Comparison of ENCODE assay signal across 8 cellular contexts in genomic region chr1:224497714-224498573, GRCh38.
DNase-seq lines count a peak whose midpoint lies in the region; ATAC-seq and TF ChIP-seq lines count a peak whose summit lies in the region.

No MANE protein-coding gene starts in this region.

- H3K9me3 ChIP-seq in SK-N-MC (ENCODE audit: low read depth, low read length) (peaks cover 9% of the 10 kb centered on the region; the same call in 1 of the 2 replicates), iPS-18a (ENCODE audit: control insufficient read depth, low read depth, low read length) (peaks cover 2% of the 10 kb centered on the region)

- H3K4me1 ChIP-seq in iPS-18a (ENCODE audit: control insufficient read depth, low read depth, low read length) = peaks cover 44% of the 10 kb centered on the region

- H3K4me3 ChIP-seq in SK-N-MC = peak overlapping the region; percentile 70
- H3K4me3 ChIP-seq in iPS-18a (ENCODE audit: low read length) = peak overlapping the region; percentile 36

- TF ChIP-seq POLR2A in GM19193 (IDR thresholded peaks at IDR 0.05; ENCODE audit: extremely low read depth, insufficient read depth, insufficient read length) = peak; percentile 38

- H3K27ac ChIP-seq in SK-N-MC (peak overlapping the region; percentile 99), iPS-18a (ENCODE audit: low read length) (peak overlapping the region; percentile 90)

- H3K9ac ChIP-seq in SK-N-MC (ENCODE audit: insufficient read length) = peak overlapping the region; percentile 72
- peak overlapping the region; percentile 46 for H3K9ac ChIP-seq in iPS-18a (ENCODE audit: low read length)

- ATAC-seq in HG03280 (IDR thresholded peaks at IDR 0.05; ENCODE audit: unreplicated experiment) = peak; percentile 96

- DNase-seq in Ammon's horn (ENCODE audit: low spot score) = peak; percentile 66
- DNase-seq in SK-N-MC (ENCODE audit: low read depth, low spot score) = no peak
- DNase-seq in amniotic epithelial cell (ENCODE audit: low read depth) = peak; percentile 84
- DNase-seq in stimulated activated CD4-positive, alpha-beta T cell treated with anti-CD3 and anti-CD28 coated beads, Interleukin-15, amount 100 ng/mL, for 48 hours (ENCODE audit: low read depth in 2 of 2) = peak; percentile 64 to 78
- DNase-seq in NCI-H748 (lab: John Stamatoyannopoulos, UW; ENCODE audit: unreplicated experiment) = no peak

- H3K27me3 ChIP-seq in iPS-18a (ENCODE audit: control insufficient read depth, insufficient read depth, low read length) = no peaks in the 10 kb centered on the region

- H3K36me3 ChIP-seq in SK-N-MC (ENCODE audit: insufficient read depth, low read length) (peaks cover 3% of the 10 kb centered on the region; the same call in 1 of the 2 replicates), iPS-18a (ENCODE audit: control insufficient read depth, low read depth, low read length) (no peaks in the 10 kb centered on the region)

Comparison
In these comparisons a context has a peak if more than half of its experiments do, and no peak if none do; other contexts are left out.
1. DNase-seq: peak in Ammon's horn (single experiment), amniotic epithelial cell (single experiment) and stimulated activated CD4-positive, alpha-beta T cell treated with anti-CD3 and anti-CD28 coated beads, Interleukin-15, amount 100 ng/mL, for 48 hours (2 of 2); none in SK-N-MC (single experiment) and NCI-H748 (single experiment).